In genomic region chr19:46746281-46746965, GRCh38 we compare ENCODE assay signal across 8 cellular contexts. TPM values are rescaled to one million over a fixed set of nuclear protein-coding genes. Genes with fewer than 3 reads are reported as not detected.
DNase-seq lines count a peak whose midpoint lies in the region; ATAC-seq, FAIRE-seq and TF ChIP-seq lines count a peak whose summit lies in the region.

TSS of gene STRN4 (minus strand) at chr19:46746450. CDS start at chr19:46746430, 20 bp downstream.

- H2AFZ ChIP-seq in GM12878 (ENCODE audit: control insufficient read depth, low read depth, low read length), result peak within 1 kb of the TSS; percentile 76

- no peaks in the 10 kb centered on the region for H3K27me3 ChIP-seq in HUES64 (ENCODE audit: insufficient read depth, low read length)
- no peaks in the 10 kb centered on the region for H3K27me3 ChIP-seq in GM12878 (replicated peaks in 1 of 2; ENCODE audit: control insufficient read depth in 2 of 2, insufficient read depth in 2 of 2, low read length in 1 of 2)

- H3K36me3 ChIP-seq in HUES64 (ENCODE audit: insufficient read depth, low read length) (peaks cover 20% of the 10 kb centered on the region), GM12878 (ENCODE audit: control insufficient read depth in 2 of 2, insufficient read depth in 2 of 2, low read length in 1 of 2) (peaks cover 3% of the 10 kb centered on the region in 2 experiments; a peak in 1 of 4 replicates)

- H3K9me3 ChIP-seq in HUES64 (ENCODE audit: insufficient read depth, low read depth, low read length) (no peaks in the 10 kb centered on the region), GM12878 (replicated peaks; ENCODE audit: control insufficient read depth, insufficient read depth, low read length) (no peaks in the 10 kb centered on the region)

- WGBS in HUES64, result 1% methylated on average over 70 of the region's 73 CpGs
- 2% methylated on average over 27 of the region's 73 CpGs for WGBS in GM12878 (ENCODE audit: insufficient coverage, insufficient replicate concordance, low lambda C conversion rate, missing lambda C conversion rate)

- peak within 1 kb of the TSS; percentile 88 for H3K4me2 ChIP-seq in GM12878 (ENCODE audit: control insufficient read depth, insufficient read depth)

- no peak for TF ChIP-seq EP300 in GM12878 (IDR thresholded peaks at IDR 0.05; ENCODE audit: borderline replicate concordance in 1 of 2, control insufficient read depth in 1 of 2, low read depth in 2 of 2, low read length in 2 of 2)

- peaks cover 14% of the 10 kb centered on the region for H3K4me1 ChIP-seq in HUES64 (ENCODE audit: insufficient read depth, low read length)
- H3K4me1 ChIP-seq in GM12878 (ENCODE audit: control insufficient read depth, insufficient read depth, low read length), result peaks cover 17% of the 10 kb centered on the region

- no TSS peak for BruUV-seq in GM12878 (replicated peaks; lab: Mats Ljungman, UMichigan)

- H3K9ac ChIP-seq in HUES64 (ENCODE audit: low read depth, low read length) (peak within 1 kb of the TSS; percentile 97), GM12878 (ENCODE audit: control insufficient read depth, insufficient read depth, low read length) (peak within 1 kb of the TSS; percentile 91)

- H4K20me1 ChIP-seq in GM12878 (ENCODE audit: control insufficient read depth, insufficient read depth), result no peaks in the 10 kb centered on the region

- ATAC-seq in GM18867 (IDR thresholded peaks at IDR 0.05; ENCODE audit: unreplicated experiment) (peak; percentile 59), GM12878 (peak; percentile 49), sciatic nerve (peak; percentile 58)

- peak; percentile 66 for TF ChIP-seq POLR2A in GM12878 (IDR thresholded peaks at IDR 0.05; ENCODE audit: low read depth, low read length)

- CTCF ChIA-PET in GM12878 (lab: Yijun Ruan, JAX), result interaction anchor here (1.2 kb wide), 1 partner anchor 135 kb away, joined by 4 read pairs; no protein-coding TSS in a partner anchor

- no peak for TF ChIP-seq RAD21 in GM12878 (IDR thresholded peaks at IDR 0.05; ENCODE audit: insufficient read depth, low read depth, low read length)

- FAIRE-seq in GM12878 (lab: Jason Lieb, UNC), result no peak

- H3K4me3 ChIP-seq in HUES64 (ENCODE audit: low read length) (peak within 1 kb of the TSS; percentile 99), GM12878 (peak within 1 kb of the TSS; percentile 100)

- SMC1A ChIA-PET in GM12878 (lab: Charles Lee; ENCODE audit: uncharacterized antibody, unreplicated experiment), result no interaction called here

- H3K27ac ChIP-seq in HUES64 (ENCODE audit: low read depth, low read length) (peak within 1 kb of the TSS; percentile 93), GM12878 (ENCODE audit: control insufficient read depth, insufficient read depth) (peak within 1 kb of the TSS; percentile 83)

- POLR2A ChIA-PET in GM12878 (lab: Charles Lee), result interaction anchor here (0.5 kb wide), 1 partner anchor 210 kb away, joined by 7 read pairs; no protein-coding TSS in a partner anchor

- RAD21 ChIA-PET in GM12878 (lab: Charles Lee; ENCODE audit: unreplicated experiment), result interaction anchor here (1.2 to 1.9 kb wide), 2 partner anchors 28 to 33 kb away, joined by 4 to 9 read pairs; no protein-coding TSS in a partner anchor

- TF ChIP-seq CTCF in GM12878 (IDR thresholded peaks at IDR 0.05 in 2 of 3, conservative IDR thresholded peaks at IDR 0.05 in 1 of 3; ENCODE audit: control insufficient read depth in 2 of 3, extremely low read depth in 1 of 3, insufficient read depth in 1 of 3, low read depth in 3 of 3, low read length in 3 of 3), result no peak

- in situ Hi-C loops in ACHN (cut with HindIII; ENCODE audit: low pct_ligation_motif_present, low pct_unique_long_range_greater_than_20kb, low sequenced_read_pairs) (no loop called here), GM12878 (cut with MboI) (no loop called here)

- intact Hi-C loops in T-helper 1 cell treated with Interleukin-12 subunit alpha and Interleukin-12 subunit beta and Interleukin-4 antibody, amounts not matched to agents 30 ng/mL and 1 ng/mL, for 36 hours (cut with micrococcal nuclease), result loop anchor here (1.0 to 5.0 kb wide), 4 partner anchors 18 to 146 kb away; partner anchors contain the start of genes CALM3 and SLC1A5
- intact Hi-C loops in GM12878 (cut with micrococcal nuclease; ENCODE audit: unreplicated experiment), result no loop called here
- intact Hi-C loops in sciatic nerve (cut with DNase I), result no loop called here

- DNase-seq in ACHN (peak; percentile 49), GM12878 (ENCODE audit: low read depth, low spot score) (no peak), hippocampal formation (lab: John Stamatoyannopoulos, UW) (peak; percentile 30 to 45), sciatic nerve (ENCODE audit: low spot score) (no peak), foreskin melanocyte (no peak)

- peaks cover 53% of the 10 kb centered on the region for H3K79me2 ChIP-seq in GM12878 (ENCODE audit: control insufficient read depth, insufficient read depth, low read length)

TF ChIP-seq in GM12878, 131 proteins besides CTCF, POLR2A, EP300 and RAD21 (continues in another document):
- TF ChIP-seq BCLAF1 (IDR thresholded peaks at IDR 0.05) (no peak), NR2F1 (conservative IDR thresholded peaks at IDR 0.05) (0 out of 2 replicates have a peak, but pooled peaks have one; percentile 42), SUZ12 (IDR thresholded peaks at IDR 0.05; ENCODE audit: unreplicated experiment) (no peak), ZNF217 (IDR thresholded peaks at IDR 0.05) (0 out of 2 replicates have a peak, but pooled peaks have one; percentile 53), SMARCA5 (IDR thresholded peaks at IDR 0.05) (peak; percentile 65), ATF2 (IDR thresholded peaks at IDR 0.05; ENCODE audit: low read length) (no peak), IKZF1 (conservative IDR thresholded peaks at IDR 0.05) (peak; percentile 53), ATF3 (IDR thresholded peaks at IDR 0.05; ENCODE audit: borderline replicate concordance, extremely low read depth, low read depth, low read length) (no peak), MXI1 (IDR thresholded peaks at IDR 0.05; ENCODE audit: low read depth, low read length) (no peak), POU2F2 (IDR thresholded peaks at IDR 0.05; ENCODE audit: borderline replicate concordance, low read depth, low read length) (no peak), BACH1 (IDR thresholded peaks at IDR 0.05; ENCODE audit: borderline replicate concordance) (0 out of 2 replicates have a peak, but pooled peaks have one; percentile 66)

RNA-seq across cellular contexts. Expression of gene STRN4, which starts in this region (rescaled TPM):
- polyA plus RNA-seq in HUES64 (2013, experiment 1 of 2), result 68.0 TPM
- polyA plus RNA-seq in HUES64 (2013, experiment 2 of 2), result 72.1 TPM
- total RNA-seq in T-helper 1 cell treated with Interleukin-12 subunit alpha and Interleukin-12 subunit beta and Interleukin-4 antibody, amounts not matched to agents 30 ng/mL and 1 ng/mL, for 36 hours, result 95.8 and 103 TPM in 2 replicates
- 77.4 and 81.2 TPM in 2 replicates for total RNA-seq in GM12878 (2013; cell fraction: nucleolus; rRNA removed)
- total RNA-seq in GM12878 (2014; rRNA removed) (51.1 and 54.8 TPM in 2 replicates), GM12878 (2014; rRNA removed; fragmentation: Illumina TruSeq; extraction: Trizol) (17.5 and 18.9 TPM in 2 replicates), GM12878 (2021) (55.0 and 56.1 TPM in 2 replicates), sciatic nerve (70.5 TPM)
- polyA plus RNA-seq in GM12878 (2011; ENCODE audit: low read depth), result 12.4 TPM
- polyA plus RNA-seq in GM12878 (2011; rRNA removed) (19.7 and 26.1 TPM in 2 replicates), GM12878 (2014; fragmentation: Illumina TruSeq; extraction: Trizol) (4.5 and 16.0 TPM in 2 replicates), GM12878 (2014; fragmentation: Nextera tagmentation; extraction: Ambion mirVana) (1 to 10 TPM in 1 of 2 experiments, under 1 TPM in 1; 0.42 to 1.6 TPM), GM12878 (2014; rRNA removed) (62.8 and 65.4 TPM in 2 replicates), GM12878 (2016; fragmentation: Nextera tagmentation; extraction: Ambion mirVana) (10 to 100 TPM in 1 of 2 experiments, 1 to 10 TPM in 1; 6.6 to 27.9 TPM)
- 45.1 and 60.8 TPM in 2 replicates for polyA plus RNA-seq in GM12878 (2011; cell fraction: cytosol; rRNA removed)
- polyA plus RNA-seq in GM12878 (2011; cell fraction: nucleus; rRNA removed), result 186 and 249 TPM in 2 replicates
- polyA plus RNA-seq in GM12878 (2012), result 35.8 and 44.1 TPM in 2 replicates
- polyA minus RNA-seq in GM12878 (2011; rRNA and poly(A)+ RNA removed), result 30.9 and 64.5 TPM in 2 replicates
- polyA minus RNA-seq in GM12878 (2011; cell fraction: cytosol; rRNA and poly(A)+ RNA removed), result 18.6 and 18.7 TPM in 2 replicates
- 39.0 and 63.6 TPM in 2 replicates for polyA minus RNA-seq in GM12878 (2011; cell fraction: nucleus; rRNA and poly(A)+ RNA removed)

Comparison
In these comparisons a context has a peak if more than half of its experiments do, and no peak if none do; other contexts are left out.
1. DNase-seq: peak in ACHN (single experiment) and hippocampal formation (2 of 2); none in GM12878 (single experiment), sciatic nerve (single experiment) and foreskin melanocyte (single experiment).
2. Peak in every context shown above with its lines, with median percentiles within 50 percentile points of each other: ATAC-seq.